In genomic region chr3:141950572-141951493, GRCh38 we compare ENCODE assay signal across 1 cellular context.
TF ChIP-seq lines count a peak whose summit lies in the region.

No MANE protein-coding gene starts in this region.

TF ChIP-seq in SK-N-SH treated with all-trans-retinoic acid at 6 μM for 48 hours, 23 proteins besides CTCF, POLR2A, EP300 and RAD21 (continued from another document):
- TF ChIP-seq, protein P1, sequence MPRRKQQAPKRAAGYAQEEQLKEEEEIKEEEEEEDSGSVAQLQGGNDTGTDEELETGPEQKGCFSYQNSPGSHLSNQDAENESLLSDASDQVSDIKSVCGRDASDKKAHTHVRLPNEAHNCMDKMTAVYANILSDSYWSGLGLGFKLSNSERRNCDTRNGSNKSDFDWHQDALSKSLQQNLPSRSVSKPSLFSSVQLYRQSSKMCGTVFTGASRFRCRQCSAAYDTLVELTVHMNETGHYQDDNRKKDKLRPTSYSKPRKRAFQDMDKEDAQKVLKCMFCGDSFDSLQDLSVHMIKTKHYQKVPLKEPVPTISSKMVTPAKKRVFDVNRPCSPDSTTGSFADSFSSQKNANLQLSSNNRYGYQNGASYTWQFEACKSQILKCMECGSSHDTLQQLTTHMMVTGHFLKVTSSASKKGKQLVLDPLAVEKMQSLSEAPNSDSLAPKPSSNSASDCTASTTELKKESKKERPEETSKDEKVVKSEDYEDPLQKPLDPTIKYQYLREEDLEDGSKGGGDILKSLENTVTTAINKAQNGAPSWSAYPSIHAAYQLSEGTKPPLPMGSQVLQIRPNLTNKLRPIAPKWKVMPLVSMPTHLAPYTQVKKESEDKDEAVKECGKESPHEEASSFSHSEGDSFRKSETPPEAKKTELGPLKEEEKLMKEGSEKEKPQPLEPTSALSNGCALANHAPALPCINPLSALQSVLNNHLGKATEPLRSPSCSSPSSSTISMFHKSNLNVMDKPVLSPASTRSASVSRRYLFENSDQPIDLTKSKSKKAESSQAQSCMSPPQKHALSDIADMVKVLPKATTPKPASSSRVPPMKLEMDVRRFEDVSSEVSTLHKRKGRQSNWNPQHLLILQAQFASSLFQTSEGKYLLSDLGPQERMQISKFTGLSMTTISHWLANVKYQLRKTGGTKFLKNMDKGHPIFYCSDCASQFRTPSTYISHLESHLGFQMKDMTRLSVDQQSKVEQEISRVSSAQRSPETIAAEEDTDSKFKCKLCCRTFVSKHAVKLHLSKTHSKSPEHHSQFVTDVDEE (CRISPR knock-in tag; IDR thresholded peaks at IDR 0.05), result no peak
- TF ChIP-seq RARB (CRISPR knock-in tag; IDR thresholded peaks at IDR 0.05), result no peak
- TF ChIP-seq, protein P2, sequence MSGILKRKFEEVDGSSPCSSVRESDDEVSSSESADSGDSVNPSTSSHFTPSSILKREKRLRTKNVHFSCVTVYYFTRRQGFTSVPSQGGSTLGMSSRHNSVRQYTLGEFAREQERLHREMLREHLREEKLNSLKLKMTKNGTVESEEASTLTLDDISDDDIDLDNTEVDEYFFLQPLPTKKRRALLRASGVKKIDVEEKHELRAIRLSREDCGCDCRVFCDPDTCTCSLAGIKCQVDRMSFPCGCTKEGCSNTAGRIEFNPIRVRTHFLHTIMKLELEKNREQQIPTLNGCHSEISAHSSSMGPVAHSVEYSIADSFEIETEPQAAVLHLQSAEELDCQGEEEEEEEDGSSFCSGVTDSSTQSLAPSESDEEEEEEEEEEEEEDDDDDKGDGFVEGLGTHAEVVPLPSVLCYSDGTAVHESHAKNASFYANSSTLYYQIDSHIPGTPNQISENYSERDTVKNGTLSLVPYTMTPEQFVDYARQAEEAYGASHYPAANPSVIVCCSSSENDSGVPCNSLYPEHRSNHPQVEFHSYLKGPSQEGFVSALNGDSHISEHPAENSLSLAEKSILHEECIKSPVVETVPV (CRISPR knock-in tag; IDR thresholded peaks at IDR 0.05), result no peak
- no peak for TF ChIP-seq ZFP3 (CRISPR knock-in tag; IDR thresholded peaks at IDR 0.05)
- TF ChIP-seq SNAI2 (CRISPR knock-in tag; IDR thresholded peaks at IDR 0.05), result no peak
TF ChIP-seq in SK-N-SH treated with all-trans-retinoic acid at 6 μM for 48 hours: peak in this region for 0.
